ENCODE assay signal across 22 cellular contexts in the genomic region with DNA sequence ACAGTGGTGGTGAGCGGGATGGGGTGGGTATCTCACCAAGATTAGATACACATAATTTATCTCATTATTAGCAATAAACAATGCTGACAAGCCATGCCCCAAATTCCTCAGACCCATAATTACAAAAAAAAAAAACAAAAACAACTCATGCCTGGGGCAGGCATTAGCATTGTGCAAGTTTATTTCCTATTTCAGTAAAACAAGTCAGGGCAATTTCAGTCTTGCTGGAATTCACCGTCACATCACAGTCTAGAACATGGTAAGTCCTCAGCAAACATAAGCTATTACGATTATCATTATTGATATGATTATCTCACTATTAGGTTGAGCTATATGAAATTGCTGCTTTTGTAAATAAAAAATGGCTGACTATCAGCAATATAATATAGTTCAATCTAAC. TPM values are rescaled to one million over a fixed set of nuclear protein-coding genes. Genes with fewer than 3 reads are reported as not detected.
DNase-seq lines count a peak whose midpoint lies in the region; ATAC-seq, FAIRE-seq and TF ChIP-seq lines count a peak whose summit lies in the region.
"Had no signal": no experiment of that assay in that cellular context is flagged by ENCODE, and none has a peak within 500 bp of the region (broad histone marks: within the 10 kb centered on the region; RNA-seq: fewer than 3 reads in every experiment).

No MANE protein-coding gene starts in this region.

- no peaks in the 10 kb centered on the region for H3K4me1 Mint-ChIP-seq in MCF 10A (ENCODE audit: insufficient read depth, unreplicated experiment)
- H3K4me1 Mint-ChIP-seq: B cell, GM23338 had no signal

- FAIRE-seq in keratinocyte (lab: Jason Lieb, UNC): no peak
- FAIRE-seq: A204.1, G401.6, GM12892, H54 had no signal

- peak overlapping the region; percentile 2 for H3K4me2 ChIP-seq in keratinocyte (ENCODE audit: control insufficient read depth, extremely low read depth, insufficient read depth, low read depth, low read length)
- H3K4me2 ChIP-seq: BLaER1, GM23338 had no signal

- H3K4me3 ChIP-seq in breast epithelium (no peak overlapping the region), epithelial cell of esophagus (ENCODE audit: low read length) (no peak overlapping the region), keratinocyte (ENCODE audit: control insufficient read depth in 2 of 3, extremely low read depth in 1 of 3, insufficient read depth in 2 of 3, low read depth in 1 of 3, low read length in 3 of 3) (no peak overlapping the region)
- H3K4me3 ChIP-seq: BLaER1, GM23338, HAP-1 had no signal

- H3K27me3 ChIP-seq in breast epithelium (no peaks in the 10 kb centered on the region), keratinocyte (ENCODE audit: control insufficient read depth, extremely low read depth, insufficient read depth, low read length) (no peaks in the 10 kb centered on the region)
- H3K27me3 ChIP-seq: BLaER1 had no signal

- H3K36me3 ChIP-seq in breast epithelium (no peaks in the 10 kb centered on the region), keratinocyte (ENCODE audit: control insufficient read depth in 2 of 2, extremely low read depth in 1 of 2, insufficient read depth in 2 of 2, low read length in 2 of 2) (no peaks in the 10 kb centered on the region)
- H3K36me3 ChIP-seq: BLaER1, HAP-1 had no signal

- DNase-seq in MCF 10A (ENCODE audit: unreplicated experiment) (peak; percentile 2), breast epithelium (ENCODE audit: low spot score in 2 of 2) (no peak), epithelial cell of esophagus (ENCODE audit: low read depth) (peak; percentile 91), keratinocyte (ENCODE audit: low read depth, low spot score) (peak; percentile 4), GM13977 (ENCODE audit: low spot score) (no peak)
- DNase-seq: Caco-2; CD4-positive, CD25-positive, alpha-beta regulatory T cell; CD8-positive, alpha-beta T cell; DMS153; DND-41; HFFc6 had no signal

- TF ChIP-seq POLR2A in breast epithelium (IDR thresholded peaks at IDR 0.05): no peak

- peaks cover 0 to 9% of the 10 kb centered on the region in 2 donors for H3K9me3 ChIP-seq in breast epithelium
- no peaks in the 10 kb centered on the region for H3K9me3 ChIP-seq in keratinocyte (ENCODE audit: control insufficient read depth, low read depth, low read length)
- H3K9me3 ChIP-seq: BLaER1, Caco-2, HAP-1 had no signal

- H3K36me3 Mint-ChIP-seq in MCF 10A (ENCODE audit: insufficient read depth, unreplicated experiment): no peaks in the 10 kb centered on the region
- H3K36me3 Mint-ChIP-seq: CD8-positive, alpha-beta T cell had no signal

- H3K9me3 Mint-ChIP-seq in MCF 10A (ENCODE audit: unreplicated experiment): peaks cover 7% of the 10 kb centered on the region
- H3K9me3 Mint-ChIP-seq: HFFc6 had no signal

- H3K9me1 ChIP-seq in keratinocyte (ENCODE audit: control insufficient read depth, extremely low read depth, insufficient read depth, low read length): no peaks in the 10 kb centered on the region

- no TSS peak for BruUV-seq in MCF 10A (replicated peaks; lab: Mats Ljungman, UMichigan)

- no peaks in the 10 kb centered on the region for H4K20me1 ChIP-seq in keratinocyte (ENCODE audit: control insufficient read depth, extremely low read depth, insufficient read depth, low read length)
- H4K20me1 ChIP-seq: BLaER1 had no signal

- no peak overlapping the region for H3K9ac ChIP-seq in keratinocyte (ENCODE audit: control insufficient read depth, extremely low read depth, insufficient read depth, low read length)
- H3K9ac ChIP-seq: BLaER1 had no signal

- no peak for TF ChIP-seq CTCF in MCF 10A (IDR thresholded peaks at IDR 0.05; ENCODE audit: unreplicated experiment)
- TF ChIP-seq CTCF in breast epithelium (IDR thresholded peaks at IDR 0.05): no peak
- TF ChIP-seq CTCF in epithelial cell of esophagus (IDR thresholded peaks at IDR 0.05; ENCODE audit: insufficient read depth, low read depth, low read length, missing control alignments): no peak
- no peak for TF ChIP-seq CTCF in keratinocyte (optimal IDR thresholded peaks at IDR 0.05 in 1 of 3, IDR thresholded peaks at IDR 0.05 in 1 of 3, conservative IDR thresholded peaks at IDR 0.05 in 1 of 3; ENCODE audit: extremely low read depth in 1 of 3, insufficient read depth in 2 of 3, low read length in 3 of 3)
- no peak for TF ChIP-seq CTCF in GM13977 (IDR thresholded peaks at IDR 0.05; ENCODE audit: extremely low read depth, insufficient read depth, missing control alignments)

- CTCF ChIA-PET in MCF 10A (lab: Yijun Ruan, JAX): interaction anchor here (0.6 kb wide), 2 partner anchors 196 to 312 kb away, joined by 3 to 5 read pairs; no protein-coding TSS in a partner anchor

- H3K27ac ChIP-seq in breast epithelium (no peak overlapping the region), keratinocyte (ENCODE audit: control insufficient read depth, insufficient read depth, low read length) (no peak overlapping the region)
- H3K27ac ChIP-seq: 22Rv1, BLaER1, C4-2B had no signal

- no peaks in the 10 kb centered on the region for H3K4me1 ChIP-seq in breast epithelium
- H3K4me1 ChIP-seq in keratinocyte (ENCODE audit: control insufficient read depth, extremely low read depth, insufficient read depth, low read length): peaks cover 4% of the 10 kb centered on the region
- H3K4me1 ChIP-seq: BLaER1, Caco-2, HAP-1 had no signal

- no peak for ATAC-seq in HG03378 (IDR thresholded peaks at IDR 0.05; ENCODE audit: unreplicated experiment)
- ATAC-seq: CD8-positive, alpha-beta T cell; GM23338 had no signal

- no peak overlapping the region for H3K4me3 Mint-ChIP-seq in MCF 10A (ENCODE audit: unreplicated experiment)
- H3K4me3 Mint-ChIP-seq: B cell; CD4-positive, CD25-positive, alpha-beta regulatory T cell; CD8-positive, alpha-beta T cell; GM23338; HFFc6 had no signal

- H3K27ac Mint-ChIP-seq in MCF 10A (ENCODE audit: low read depth, unreplicated experiment): no peak overlapping the region
- H3K27ac Mint-ChIP-seq: B cell; CD4-positive, CD25-positive, alpha-beta regulatory T cell; CD8-positive, alpha-beta T cell; GM23338; HFFc6 had no signal

- H2AFZ ChIP-seq in keratinocyte (ENCODE audit: control insufficient read depth, low read length): no peak overlapping the region
- H2AFZ ChIP-seq: GM23338 had no signal

- intact Hi-C loops in MCF 10A (cut with micrococcal nuclease) (no loop called here), breast epithelium (cut with DNase I; ENCODE audit: low total_unique reads) (no loop called here)

- H3K79me2 ChIP-seq in keratinocyte (ENCODE audit: control insufficient read depth, insufficient read depth, low read length): no peaks in the 10 kb centered on the region

- in situ Hi-C loops in GM13977 (cut with MboI; ENCODE audit: low pct_unique_long_range_greater_than_20kb, low sequenced_read_pairs, unreplicated experiment): no loop called here

- no peaks in the 10 kb centered on the region for H3K27me3 Mint-ChIP-seq in MCF 10A (ENCODE audit: insufficient read depth, unreplicated experiment)

- POLR2A ChIA-PET in MCF 10A (lab: Yijun Ruan, JAX): interaction anchor here (1.2 kb wide), 1 partner anchor 17 kb away, joined by 3 read pairs; no protein-coding TSS in a partner anchor

- dilution Hi-C loops in keratinocyte (cut with MboI; ENCODE audit: extremely low pct_ligation_motif_present, low sequenced_read_pairs): no loop called here

RNA-seq across cellular contexts. Expression of gene GNAQ, which starts 57.5 kb away (rescaled TPM):
- total RNA-seq in MCF 10A (2022) (38.1 and 38.2 TPM in 2 replicates), breast epithelium (10 to 100 TPM; 39.0 to 49.3 (median 47.2) TPM)
- 47.3 to 64.3 TPM (median 54.6 TPM) in 3 replicates for polyA plus RNA-seq in keratinocyte
- 10.2 TPM for polyA plus RNA-seq in keratinocyte (2011; ENCODE audit: low read depth)
- polyA plus RNA-seq in keratinocyte (2011; cell fraction: cytosol; rRNA removed): 66.9 and 119 TPM in 2 replicates
- polyA plus RNA-seq in keratinocyte (2011; cell fraction: nucleus; rRNA removed): 90.1 and 105 TPM in 2 replicates
- 16.3 and 33.8 TPM in 2 replicates for polyA plus RNA-seq in keratinocyte (2012; ENCODE audit: low replicate concordance)
- 19.6 to 213 TPM (median 101 TPM) in 3 replicates for polyA minus RNA-seq in keratinocyte
- 31.7 TPM for polyA minus RNA-seq in keratinocyte (2011; cell fraction: cytosol; rRNA and poly(A)+ RNA removed)
- 28.4 and 76.1 TPM in 2 replicates for polyA minus RNA-seq in keratinocyte (2011; cell fraction: nucleus; rRNA and poly(A)+ RNA removed)

Comparison
In these comparisons a context has a peak if more than half of its experiments do, and no peak if none do; other contexts are left out.
1. DNase-seq: peak in MCF 10A (single experiment), epithelial cell of esophagus (single experiment) and keratinocyte (single experiment); none in breast epithelium (0 of 2) and GM13977 (single experiment).